In genomic region chr15:39922450-39923092, GRCh38 we compare ENCODE assay signal across 18 cellular contexts. TPM values are rescaled to one million over a fixed set of nuclear protein-coding genes. Genes with fewer than 3 reads are reported as not detected.
DNase-seq lines count a peak whose midpoint lies in the region; TF ChIP-seq lines count a peak whose summit lies in the region.
"Had no signal": no experiment of that assay in that cellular context is flagged by ENCODE, and none has a peak within 500 bp of the region (broad histone marks: within the 10 kb centered on the region; RNA-seq: fewer than 3 reads in every experiment).

No MANE protein-coding gene starts in this region.

- no peaks in the 10 kb centered on the region for H3K36me3 Mint-ChIP-seq in chondrocyte (ENCODE audit: low read depth)

- no peak overlapping the region for H3K9ac ChIP-seq in parathyroid adenoma

- no peaks in the 10 kb centered on the region for H3K27me3 Mint-ChIP-seq in chondrocyte (ENCODE audit: low read depth)

- no peaks in the 10 kb centered on the region for H3K79me2 ChIP-seq in parathyroid adenoma

- peak overlapping the region; percentile 3 for H3K27ac Mint-ChIP-seq in chondrocyte (ENCODE audit: unreplicated experiment)
- H3K27ac Mint-ChIP-seq: activated CD4-positive, alpha-beta T cell treated with anti-CD3 and anti-CD28 coated beads, Interleukin-2, amount 10 ng/mL, durations not matched to agents 24 days and 14 days; activated naive CD8-positive, alpha-beta T cell treated with anti-CD3 and anti-CD28 coated beads, Interleukin-2, amount 10 ng/mL, durations not matched to agents 7 days and 5 days; activated T-cell treated with anti-CD3 and anti-CD28 coated beads, Interleukin-2, amount 50 U/mL, for 24 hours; immature natural killer cell; T-helper 2 cell treated with Interferon-gamma antibody and Interleukin-4, amounts not matched to agents 5 μg/mL and 100 μg/mL, for 36 hours had no signal

- no peaks in the 10 kb centered on the region for H3K4me1 ChIP-seq in parathyroid adenoma
- H3K4me1 ChIP-seq: psoas muscle had no signal

- H3K4me3 Mint-ChIP-seq in chondrocyte (ENCODE audit: unreplicated experiment), result no peak overlapping the region
- H3K4me3 Mint-ChIP-seq: activated CD4-positive, alpha-beta T cell treated with anti-CD3 and anti-CD28 coated beads, Interleukin-2, amount 10 ng/mL, durations not matched to agents 24 days and 14 days; activated naive CD8-positive, alpha-beta T cell treated with anti-CD3 and anti-CD28 coated beads, Interleukin-2, amount 10 ng/mL, durations not matched to agents 7 days and 5 days; activated T-cell treated with anti-CD3 and anti-CD28 coated beads, Interleukin-2, amount 50 U/mL, for 24 hours; T-helper 2 cell treated with Interferon-gamma antibody and Interleukin-4, amounts not matched to agents 5 μg/mL and 100 μg/mL, for 36 hours had no signal

- no peak for TF ChIP-seq CTCF in chondrocyte (IDR thresholded peaks at IDR 0.05)
- no peak for TF ChIP-seq CTCF in parathyroid adenoma (IDR thresholded peaks at IDR 0.05)

- no peaks in the 10 kb centered on the region for H3K9me3 Mint-ChIP-seq in chondrocyte (ENCODE audit: low read depth)
- H3K9me3 Mint-ChIP-seq: activated T-cell treated with anti-CD3 and anti-CD28 coated beads, Interleukin-2, amount 50 U/mL, for 24 hours; immature natural killer cell had no signal

- H3K27me3 ChIP-seq in parathyroid adenoma (ENCODE audit: control insufficient read depth, insufficient read depth, low read length), result no peaks in the 10 kb centered on the region

- H3K36me3 ChIP-seq in parathyroid adenoma (ENCODE audit: control insufficient read depth, insufficient read depth, low read length), result no peaks in the 10 kb centered on the region
- H3K36me3 ChIP-seq: gastroesophageal sphincter, thoracic aorta had no signal

- no peak overlapping the region for H3K27ac ChIP-seq in parathyroid adenoma
- H3K27ac ChIP-seq: gastroesophageal sphincter, psoas muscle, RWPE1 had no signal

- H3K4me2 ChIP-seq in parathyroid adenoma (ENCODE audit: low read length), result no peak overlapping the region

- H3K4me3 ChIP-seq in parathyroid adenoma (ENCODE audit: low read depth, low read length), result no peak overlapping the region
- H3K4me3 ChIP-seq: gastroesophageal sphincter, psoas muscle, thoracic aorta had no signal

- peak overlapping the region; percentile 53 for H2AFZ ChIP-seq in parathyroid adenoma

- no peaks in the 10 kb centered on the region for H3K9me3 ChIP-seq in parathyroid adenoma (ENCODE audit: control insufficient read depth, low read length)
- H3K9me3 ChIP-seq: gastroesophageal sphincter, psoas muscle, thoracic aorta had no signal

- H3K4me1 Mint-ChIP-seq in chondrocyte (ENCODE audit: low read depth), result peaks cover 28% of the 10 kb centered on the region

- peak; percentile 48 for DNase-seq in EH (ENCODE audit: low read depth)
- DNase-seq in NCI-H2227 (lab: John Stamatoyannopoulos, UW; ENCODE audit: unreplicated experiment), result peak; percentile 24
- no peak for DNase-seq in chondrocyte (ENCODE audit: low spot score)
- DNase-seq in effector CD4-positive, alpha-beta T cell, result no peak
- no peak for DNase-seq in activated CD4-positive, alpha-beta T cell treated with anti-CD3 and anti-CD28 coated beads, Interleukin-2, amount 50 U/mL, for 1 hour
- DNase-seq in DMS79 (lab: John Stamatoyannopoulos, UW), result no peak
- DNase-seq: activated CD4-positive, alpha-beta T cell treated with anti-CD3 and anti-CD28 coated beads, Interleukin-2, amount 10 ng/mL, durations not matched to agents 24 days and 14 days; activated naive CD8-positive, alpha-beta T cell treated with anti-CD3 and anti-CD28 coated beads, Interleukin-2, amount 10 ng/mL, durations not matched to agents 7 days and 5 days; activated T-cell treated with anti-CD3 and anti-CD28 coated beads, Interleukin-2, amount 50 U/mL, for 24 hours; immature natural killer cell; MM.1S; NCI-H226; psoas muscle had no signal

RNA-seq across cellular contexts. Expression of gene GPR176, which starts 2.5 kb away (rescaled TPM):
- total RNA-seq in chondrocyte, result 31.1 to 33.0 TPM (median 31.2 TPM) in 3 replicates

RNA-seq across cellular contexts. Expression of gene EIF2AK4, which starts 11.3 kb away (rescaled TPM):
- total RNA-seq in chondrocyte, result 43.8 to 56.3 TPM (median 44.4 TPM) in 3 replicates

Comparison
In these comparisons a context has a peak if more than half of its experiments do, and no peak if none do; other contexts are left out.
1. DNase-seq: peak in EH (single experiment) and NCI-H2227 (single experiment); none in chondrocyte (single experiment), effector CD4-positive, alpha-beta T cell (single experiment), activated CD4-positive, alpha-beta T cell treated with anti-CD3 and anti-CD28 coated beads, Interleukin-2, amount 50 U/mL, for 1 hour (single experiment) and DMS79 (single experiment).